15 cellular contexts compared by ENCODE assay signal in genomic region chr10:126088144-126088543, GRCh38.
DNase-seq lines count a peak whose midpoint lies in the region; ATAC-seq and TF ChIP-seq lines count a peak whose summit lies in the region.
"Had no signal": no experiment of that assay in that cellular context is flagged by ENCODE, and none has a peak within 500 bp of the region (broad histone marks: within the 10 kb centered on the region; RNA-seq: fewer than 3 reads in every experiment).

No MANE protein-coding gene starts in this region.

- H3K27me3 ChIP-seq in Caco-2 (replicated peaks; ENCODE audit: control insufficient read depth, insufficient read depth, low read length) = no peaks in the 10 kb centered on the region
- H3K27me3 ChIP-seq: Peyer's patch had no signal

- no peaks in the 10 kb centered on the region for H3K4me1 ChIP-seq in Caco-2
- H3K4me1 ChIP-seq: Peyer's patch had no signal

- no peak overlapping the region for H3K4me3 Mint-ChIP-seq in Caco-2 (ENCODE audit: unreplicated experiment)
- H3K4me3 Mint-ChIP-seq: activated CD8-positive, alpha-beta memory T cell treated with anti-CD3 and anti-CD28 coated beads, Interleukin-2, amount 10 ng/mL, durations not matched to agents 7 days and 5 days; activated naive CD4-positive, alpha-beta T cell treated with anti-CD3 and anti-CD28 coated beads, Interleukin-2, amount 50 U/mL, for 24 hours had no signal

- H3K36me3 ChIP-seq in Caco-2 (ENCODE audit: control insufficient read depth, insufficient read depth, low read length) = no peaks in the 10 kb centered on the region
- H3K36me3 ChIP-seq: Peyer's patch had no signal

- H3K4me1 Mint-ChIP-seq in Caco-2 (ENCODE audit: low read depth, unreplicated experiment) = no peaks in the 10 kb centered on the region
- H3K4me1 Mint-ChIP-seq: activated CD8-positive, alpha-beta memory T cell treated with anti-CD3 and anti-CD28 coated beads, Interleukin-2, amount 10 ng/mL, durations not matched to agents 7 days and 5 days; activated naive CD4-positive, alpha-beta T cell treated with anti-CD3 and anti-CD28 coated beads, Interleukin-2, amount 50 U/mL, for 24 hours had no signal

- TF ChIP-seq CTCF in cardiac fibroblast (IDR thresholded peaks at IDR 0.05; ENCODE audit: low read depth, low read length) (peak; percentile 18), Caco-2 (IDR thresholded peaks at IDR 0.05; ENCODE audit: insufficient read depth in 1 of 2, low read depth in 1 of 2, low read length in 1 of 2, severe bottlenecking in 1 of 2, unreplicated experiment in 1 of 2) (no peak)

- H3K36me3 Mint-ChIP-seq in Caco-2 (ENCODE audit: insufficient read depth, unreplicated experiment) = no peaks in the 10 kb centered on the region
- H3K36me3 Mint-ChIP-seq: activated CD8-positive, alpha-beta memory T cell treated with anti-CD3 and anti-CD28 coated beads, Interleukin-2, amount 10 ng/mL, durations not matched to agents 7 days and 5 days; activated naive CD4-positive, alpha-beta T cell treated with anti-CD3 and anti-CD28 coated beads, Interleukin-2, amount 50 U/mL, for 24 hours had no signal

- no peak overlapping the region for H3K4me3 ChIP-seq in cardiac fibroblast (replicated peaks in 1 of 2; ENCODE audit: low read depth in 2 of 2, low read length in 2 of 2)
- no peak overlapping the region for H3K4me3 ChIP-seq in Caco-2 (ENCODE audit: low read depth, low read length)
- H3K4me3 ChIP-seq: Peyer's patch, skin epidermis had no signal

- no peak overlapping the region for H3K27ac Mint-ChIP-seq in Caco-2 (ENCODE audit: unreplicated experiment)
- H3K27ac Mint-ChIP-seq: activated CD8-positive, alpha-beta memory T cell treated with anti-CD3 and anti-CD28 coated beads, Interleukin-2, amount 10 ng/mL, durations not matched to agents 7 days and 5 days; activated naive CD4-positive, alpha-beta T cell treated with anti-CD3 and anti-CD28 coated beads, Interleukin-2, amount 50 U/mL, for 24 hours had no signal

- POLR2A ChIA-PET in Caco-2 (lab: Charles Lee) = no interaction called here

- DNase-seq in EH (ENCODE audit: low read depth) = peak; percentile 75
- peak; percentile 19 for DNase-seq in LHCN-M2 (ENCODE audit: low read depth)
- peak; percentile 35 to 68 for DNase-seq in cardiac fibroblast (ENCODE audit: low read depth in 2 of 2)
- DNase-seq in left lobe of liver (ENCODE audit: low spot score) = no peak
- no peak for DNase-seq in Caco-2
- no peak for DNase-seq in NCI-H345 (lab: John Stamatoyannopoulos, UW)
- DNase-seq: activated CD8-positive, alpha-beta memory T cell treated with anti-CD3 and anti-CD28 coated beads, Interleukin-2, amount 10 ng/mL, durations not matched to agents 7 days and 5 days; MM.1S; Peyer's patch; substantia nigra; T-helper 9 cell had no signal

- H3K9me3 Mint-ChIP-seq in Caco-2 (ENCODE audit: unreplicated experiment) = no peaks in the 10 kb centered on the region
- H3K9me3 Mint-ChIP-seq: activated naive CD4-positive, alpha-beta T cell treated with anti-CD3 and anti-CD28 coated beads, Interleukin-2, amount 50 U/mL, for 24 hours had no signal

- CTCF ChIA-PET in Caco-2 (lab: Charles Lee) = interaction anchor here (0.6 kb wide), 1 partner anchor 10 kb away, joined by 3 read pairs; no protein-coding TSS in a partner anchor

- H3K9me3 ChIP-seq in Caco-2 = no peaks in the 10 kb centered on the region; the same call in 1 of the 2 replicates
- H3K9me3 ChIP-seq: Peyer's patch had no signal

- intact Hi-C loops in Caco-2 (cut with micrococcal nuclease; ENCODE audit: unreplicated experiment) = no loop called here

- BruUV-seq in Caco-2 (replicated peaks; lab: Mats Ljungman, UMichigan) = no TSS peak

- peaks cover 2% of the 10 kb centered on the region for H3K27me3 Mint-ChIP-seq in Caco-2 (ENCODE audit: insufficient read depth, unreplicated experiment)
- H3K27me3 Mint-ChIP-seq: activated CD8-positive, alpha-beta memory T cell treated with anti-CD3 and anti-CD28 coated beads, Interleukin-2, amount 10 ng/mL, durations not matched to agents 7 days and 5 days had no signal

- ATAC-seq in left lobe of liver = peak; percentile 37
- no peak for ATAC-seq in HG02885 (IDR thresholded peaks at IDR 0.05; ENCODE audit: poor library complexity, unreplicated experiment)
- ATAC-seq in GM21423 (IDR thresholded peaks at IDR 0.05; ENCODE audit: unreplicated experiment) = no peak
- ATAC-seq: activated CD8-positive, alpha-beta memory T cell treated with anti-CD3 and anti-CD28 coated beads, Interleukin-2, amount 10 ng/mL, durations not matched to agents 7 days and 5 days had no signal

Comparison
In these comparisons a context has a peak if more than half of its experiments do, and no peak if none do; other contexts are left out.
1. DNase-seq: peak in EH (single experiment), LHCN-M2 (single experiment) and cardiac fibroblast (2 of 2); none in left lobe of liver (single experiment), Caco-2 (0 of 2) and NCI-H345 (single experiment).